Comparison of ENCODE assay signal across 20 cellular contexts in the genomic region with DNA sequence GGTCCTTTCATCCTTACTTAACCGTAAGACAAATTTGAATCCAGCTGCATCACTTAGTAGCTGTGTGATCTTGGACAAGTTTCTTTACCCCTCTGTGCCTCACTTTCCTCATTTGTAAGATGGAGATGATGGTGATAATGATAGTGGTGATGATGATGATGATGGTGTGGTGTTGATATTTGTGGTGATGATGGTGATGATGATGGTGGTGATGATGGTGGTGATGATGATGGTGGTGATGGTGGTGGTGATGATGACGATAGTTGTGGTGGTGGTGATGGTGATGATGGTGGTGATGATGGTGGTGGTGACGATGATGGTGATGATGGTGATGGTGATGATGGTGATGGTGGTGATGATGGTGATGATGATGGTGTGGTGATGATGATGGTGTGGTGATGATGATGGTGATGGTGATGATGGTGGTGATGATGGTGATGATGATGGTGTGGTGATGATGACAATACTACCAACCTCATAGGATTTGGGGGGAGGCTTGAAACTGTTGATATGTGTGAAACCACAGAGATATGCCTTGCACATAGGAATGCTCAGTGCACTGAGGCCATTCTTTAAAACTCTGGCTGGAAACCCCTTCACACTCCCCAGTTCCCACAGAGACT.
"Had no signal": no experiment of that assay in that cellular context is flagged by ENCODE, and none has a peak within 500 bp of the region (broad histone marks: within the 10 kb centered on the region; RNA-seq: fewer than 3 reads in every experiment).

No MANE protein-coding gene starts in this region.

- H3K4me1 ChIP-seq: gastroesophageal sphincter had no signal

- H3K27me3 ChIP-seq: heart left ventricle, upper lobe of right lung had no signal

- ATAC-seq: activated CD8-positive, alpha-beta T cell treated with anti-CD3 and anti-CD28 coated beads for 36 hours; gastroesophageal sphincter; heart left ventricle; psoas muscle; right cardiac atrium; stimulated activated naive CD8-positive, alpha-beta T cell treated with anti-CD3 and anti-CD28 coated beads, Interleukin-15, amount 100 ng/mL, for 72 hours; upper lobe of right lung had no signal

- H3K27ac ChIP-seq: dorsolateral prefrontal cortex, gastroesophageal sphincter, heart left ventricle, psoas muscle, upper lobe of right lung had no signal

- H3K36me3 ChIP-seq: gastroesophageal sphincter, heart left ventricle, upper lobe of right lung had no signal

- DNase-seq: activated CD4-positive, alpha-beta T cell treated with anti-CD3 and anti-CD28 coated beads, Interleukin-2, amount 10 ng/mL, durations not matched to agents 24 days and 14 days; activated CD8-positive, alpha-beta T cell treated with anti-CD3 and anti-CD28 coated beads for 36 hours; activated naive CD4-positive, alpha-beta T cell treated with Interleukin-2 at 50 U/mL for 16 hours; activated naive CD8-positive, alpha-beta T cell treated with anti-CD3 and anti-CD28 coated beads, Interleukin-2, amount 10 ng/mL, durations not matched to agents 7 days and 5 days; activated T-cell treated with anti-CD3 and anti-CD28 coated beads, Interleukin-2, amount 50 U/mL, for 1 hour; amygdala; caudate nucleus; dorsolateral prefrontal cortex; heart left ventricle; mesenchymal stem cell; naive B cell; psoas muscle; right cardiac atrium; small intestine; stimulated activated CD4-positive, alpha-beta T cell treated with anti-CD3 and anti-CD28 coated beads, Interleukin-15, amount 100 ng/mL, for 24 hours; stimulated activated CD4-positive, alpha-beta T cell treated with anti-CD3 and anti-CD28 coated beads, Interleukin-2, amount 100 ng/mL, for 48 hours; stimulated activated naive CD8-positive, alpha-beta T cell treated with anti-CD3 and anti-CD28 coated beads, Interleukin-15, amount 100 ng/mL, for 72 hours; upper lobe of right lung had no signal

- H3K4me3 ChIP-seq: dorsolateral prefrontal cortex, gastroesophageal sphincter, heart left ventricle, mucosa of descending colon, psoas muscle, upper lobe of right lung had no signal

- H3K9me3 ChIP-seq: gastroesophageal sphincter, heart left ventricle, mucosa of descending colon, psoas muscle, upper lobe of right lung had no signal

- FAIRE-seq: small intestine had no signal
